Comparison of ENCODE assay signal across 11 cellular contexts in genomic region chr2:169822785-169823392, GRCh38. TPM values are rescaled to one million over a fixed set of nuclear protein-coding genes. Genes with fewer than 3 reads are reported as not detected.
DNase-seq lines count a peak whose midpoint lies in the region; ATAC-seq and TF ChIP-seq lines count a peak whose summit lies in the region.
"Had no signal": no experiment of that assay in that cellular context is flagged by ENCODE, and none has a peak within 500 bp of the region (broad histone marks: within the 10 kb centered on the region; RNA-seq: fewer than 3 reads in every experiment).

No MANE protein-coding gene starts in this region.

- peaks cover 28% of the 10 kb centered on the region for H3K36me3 Mint-ChIP-seq in activated T-helper 1 cell treated with anti-CD3 and anti-CD28 coated beads, Interleukin-12 subunit alpha, Interleukin-12 subunit beta, Interleukin-2, Interleukin-4 antibody, amounts not matched to agents 30 ng/mL and 10 ng/mL and 1 ng/mL, durations not matched to agents 14 hours and 24 hours and 36 hours (ENCODE audit: low read depth)

- H3K4me1 ChIP-seq in BLaER1 (peaks cover 27% of the 10 kb centered on the region), HCT116 (ENCODE audit: control insufficient read depth in 1 of 2, insufficient read depth in 2 of 2, low read length in 2 of 2) (peaks cover 19 to 35% of the 10 kb centered on the region in 2 experiments), mesenchymal stem cell (ENCODE audit: control insufficient read depth, insufficient read depth, low read depth, low read length) (peaks cover 8% of the 10 kb centered on the region)

- no peaks in the 10 kb centered on the region for H3K27me3 Mint-ChIP-seq in activated T-helper 1 cell treated with anti-CD3 and anti-CD28 coated beads, Interleukin-12 subunit alpha, Interleukin-12 subunit beta, Interleukin-2, Interleukin-4 antibody, amounts not matched to agents 30 ng/mL and 10 ng/mL and 1 ng/mL, durations not matched to agents 14 hours and 24 hours and 36 hours (ENCODE audit: insufficient read depth)

- H2BK120ac ChIP-seq in mesenchymal stem cell (ENCODE audit: low read depth, low read length), result peak overlapping the region; percentile 61

- no peak overlapping the region for H2BK15ac ChIP-seq in mesenchymal stem cell (ENCODE audit: low read depth, poor library complexity, severe bottlenecking)

- H3K4me2 ChIP-seq in BLaER1 (peak overlapping the region; percentile 91), HCT116 (ENCODE audit: low read length) (peak overlapping the region; percentile 87; the same call in 1 of the 2 replicates), mesenchymal stem cell (ENCODE audit: low read length, poor library complexity, severe bottlenecking) (no peak overlapping the region)

- no peak overlapping the region for H4K91ac ChIP-seq in mesenchymal stem cell (ENCODE audit: low read length)

- H3K36me3 ChIP-seq in BLaER1, result peaks cover 27% of the 10 kb centered on the region
- peaks cover 5 to 16% of the 10 kb centered on the region in 2 experiments; a peak in 3 of 4 replicates for H3K36me3 ChIP-seq in HCT116 (ENCODE audit: control insufficient read depth in 1 of 2, insufficient read depth in 2 of 2, low read length in 2 of 2)
- H3K36me3 ChIP-seq in mesenchymal stem cell (ENCODE audit: control insufficient read depth in 1 of 2, insufficient read depth in 2 of 2, low read depth in 1 of 2, low read length in 2 of 2), result peaks cover 4 to 45% of the 10 kb centered on the region in 2 experiments

- H3K79me1 ChIP-seq in mesenchymal stem cell (replicated peaks; ENCODE audit: low read length, poor library complexity, severe bottlenecking), result peaks cover 12% of the 10 kb centered on the region

- H3K4me3 ChIP-seq in BLaER1 (no peak overlapping the region), HCT116 (replicated peaks in 1 of 2; ENCODE audit: low read depth in 1 of 2, low read length in 2 of 2) (no peak overlapping the region), mesenchymal stem cell (ENCODE audit: insufficient read depth in 1 of 2, low read depth in 1 of 2, low read length in 2 of 2) (peak overlapping the region in 1 of 2 experiments; percentile 84)

- no peak overlapping the region for H3K18ac ChIP-seq in mesenchymal stem cell (ENCODE audit: low read depth in 1 of 2, low read length in 2 of 2)

- intact Hi-C loops in HCT116 (cut with micrococcal nuclease), result no loop called here
- intact Hi-C loops in activated T-helper 1 cell treated with anti-CD3 and anti-CD28 coated beads, Interleukin-12 subunit alpha, Interleukin-12 subunit beta, Interleukin-2, Interleukin-4 antibody, amounts not matched to agents 30 ng/mL and 10 ng/mL and 1 ng/mL, durations not matched to agents 14 hours and 24 hours and 36 hours (cut with micrococcal nuclease), result loop anchor here (5.0 to 10.0 kb wide), 2 partner anchors 716 to 928 kb away; partner anchors contain the start of gene SPC25
- intact Hi-C loops in posterior vena cava (cut with DNase I), result loop anchor here in 1 of 2 donors (10.0 kb wide), 1 partner anchor 92 kb away; no protein-coding TSS in a partner anchor

- peaks cover 17% of the 10 kb centered on the region for H4K20me1 ChIP-seq in BLaER1
- H4K20me1 ChIP-seq in HCT116 (ENCODE audit: insufficient read depth), result peaks cover 4% of the 10 kb centered on the region; the same call in 1 of the 2 replicates

- no peak overlapping the region for H4K8ac ChIP-seq in mesenchymal stem cell (ENCODE audit: low read length)

- no peak overlapping the region for H3K4ac ChIP-seq in mesenchymal stem cell (ENCODE audit: low read depth in 1 of 2, low read length in 2 of 2)

- H3K9me3 ChIP-seq in BLaER1 (no peaks in the 10 kb centered on the region), HCT116 (ENCODE audit: control insufficient read depth in 1 of 2, insufficient read depth in 1 of 2, low read depth in 1 of 2, low read length in 2 of 2) (no peaks in the 10 kb centered on the region), mesenchymal stem cell (ENCODE audit: control insufficient read depth, low read length) (no peaks in the 10 kb centered on the region)
- H3K9me3 ChIP-seq: sigmoid colon had no signal

- 94% methylated on average over 3 of the region's 4 CpGs for WGBS in mesenchymal stem cell

- POLR2A ChIA-PET in HCT116 (lab: Charles Lee), result no interaction called here

- H3K27ac ChIP-seq in BLaER1 (no peak overlapping the region), HCT116 (ENCODE audit: low read depth, low read length) (no peak overlapping the region), mesenchymal stem cell (ENCODE audit: low read length, poor library complexity, severe bottlenecking) (no peak overlapping the region)

- no peak overlapping the region for H3K23ac ChIP-seq in mesenchymal stem cell (ENCODE audit: low read length in 2 of 2)

- ATAC-seq in HCT116 (no peak), GM18520 (IDR thresholded peaks at IDR 0.05; ENCODE audit: unreplicated experiment) (no peak)

- peaks cover 55% of the 10 kb centered on the region for H3K79me2 ChIP-seq in HCT116 (ENCODE audit: insufficient read depth, low read length)

- no peak for TF ChIP-seq CTCF in HCT116 (IDR thresholded peaks at IDR 0.05 in 2 of 3, conservative IDR thresholded peaks at IDR 0.05 in 1 of 3; ENCODE audit: borderline replicate concordance in 1 of 3, insufficient read depth in 1 of 3, low read depth in 2 of 3, low read length in 2 of 3)

- H2AK5ac ChIP-seq in mesenchymal stem cell (ENCODE audit: low read length, severe bottlenecking), result no peak overlapping the region

- no peak for DNase-seq in HCT116 (ENCODE audit: low read depth, low spot score)
- DNase-seq in activated T-helper 1 cell treated with anti-CD3 and anti-CD28 coated beads, Interleukin-12 subunit alpha, Interleukin-12 subunit beta, Interleukin-2, Interleukin-4 antibody, amounts not matched to agents 30 ng/mL and 10 ng/mL and 1 ng/mL, durations not matched to agents 14 hours and 24 hours and 36 hours (ENCODE audit: low spot score), result no peak
- no peak for DNase-seq in mesenchymal stem cell
- no peak for DNase-seq in AG20443 (ENCODE audit: low spot score)
- no peak for DNase-seq in COLO829 (ENCODE audit: low spot score)
- no peak for DNase-seq in posterior vena cava (ENCODE audit: low spot score)
- DNase-seq: aorta, NCI-H1105, sigmoid colon had no signal

- no peak overlapping the region for H3K14ac ChIP-seq in mesenchymal stem cell (ENCODE audit: low read length in 2 of 2)

- CTCF ChIA-PET in HCT116 (lab: Charles Lee), result no interaction called here

- no peak for TF ChIP-seq POLR2A in HCT116 (IDR thresholded peaks at IDR 0.05; ENCODE audit: borderline replicate concordance, extremely low read depth, insufficient read depth, insufficient read length)

- peaks cover 49% of the 10 kb centered on the region for H3K4me1 Mint-ChIP-seq in activated T-helper 1 cell treated with anti-CD3 and anti-CD28 coated beads, Interleukin-12 subunit alpha, Interleukin-12 subunit beta, Interleukin-2, Interleukin-4 antibody, amounts not matched to agents 30 ng/mL and 10 ng/mL and 1 ng/mL, durations not matched to agents 14 hours and 24 hours and 36 hours (ENCODE audit: low read depth)

- no peak overlapping the region for H3K27ac Mint-ChIP-seq in activated T-helper 1 cell treated with anti-CD3 and anti-CD28 coated beads, Interleukin-12 subunit alpha, Interleukin-12 subunit beta, Interleukin-2, Interleukin-4 antibody, amounts not matched to agents 30 ng/mL and 10 ng/mL and 1 ng/mL, durations not matched to agents 14 hours and 24 hours and 36 hours

- H2BK5ac ChIP-seq in mesenchymal stem cell (ENCODE audit: low read depth, low read length, poor library complexity, severe bottlenecking), result no peak overlapping the region

- no peaks in the 10 kb centered on the region for H3K9me3 Mint-ChIP-seq in activated T-helper 1 cell treated with anti-CD3 and anti-CD28 coated beads, Interleukin-12 subunit alpha, Interleukin-12 subunit beta, Interleukin-2, Interleukin-4 antibody, amounts not matched to agents 30 ng/mL and 10 ng/mL and 1 ng/mL, durations not matched to agents 14 hours and 24 hours and 36 hours

- no peak overlapping the region for H2BK12ac ChIP-seq in mesenchymal stem cell (ENCODE audit: low read length in 2 of 2)

- 0 out of 2 replicates have a peak overlapping the region, but pooled peaks have one; percentile 88 for H3K9ac ChIP-seq in BLaER1
- no peak overlapping the region for H3K9ac ChIP-seq in HCT116 (ENCODE audit: low read length)
- H3K9ac ChIP-seq in mesenchymal stem cell (ENCODE audit: low read length), result peak overlapping the region; percentile 87

- TF ChIP-seq RAD21 in HCT116 (IDR thresholded peaks at IDR 0.05; ENCODE audit: low read depth), result no peak

- H3K9me2 ChIP-seq in HCT116 (ENCODE audit: insufficient read depth), result no peaks in the 10 kb centered on the region

- RAD21 ChIA-PET in HCT116 (lab: Charles Lee; ENCODE audit: low non-redundant PET in 1 of 2, low total read pairs in 2 of 2, uncharacterized antibody in 2 of 2, unreplicated experiment in 2 of 2), result no interaction called here

- H2AFZ ChIP-seq in HCT116 (ENCODE audit: low read depth, low read length, poor library complexity, severe bottlenecking) (no peak overlapping the region), mesenchymal stem cell (ENCODE audit: low read depth, low read length) (no peak overlapping the region)

- peak overlapping the region; percentile 71 for H3K4me3 Mint-ChIP-seq in activated T-helper 1 cell treated with anti-CD3 and anti-CD28 coated beads, Interleukin-12 subunit alpha, Interleukin-12 subunit beta, Interleukin-2, Interleukin-4 antibody, amounts not matched to agents 30 ng/mL and 10 ng/mL and 1 ng/mL, durations not matched to agents 14 hours and 24 hours and 36 hours

- no TSS peak for BruUV-seq in HCT116 (replicated peaks; lab: Mats Ljungman, UMichigan)

- no peaks in the 10 kb centered on the region for H3K27me3 ChIP-seq in BLaER1
- no peaks in the 10 kb centered on the region for H3K27me3 ChIP-seq in HCT116 (ENCODE audit: insufficient read depth, low read length)
- H3K27me3 ChIP-seq in mesenchymal stem cell (ENCODE audit: control insufficient read depth in 1 of 2, insufficient read depth in 1 of 2, low read length in 2 of 2), result no peaks in the 10 kb centered on the region
- H3K27me3 ChIP-seq: sigmoid colon had no signal

RNA-seq across cellular contexts. Expression of gene METTL5, which starts 1.8 kb away (rescaled TPM):
- total RNA-seq in HCT116 (2021; ENCODE audit: unreplicated experiment), result 103 TPM
- polyA plus RNA-seq in HCT116 (2012), result 65.9 and 76.9 TPM in 2 replicates
- total RNA-seq in activated T-helper 1 cell treated with anti-CD3 and anti-CD28 coated beads, Interleukin-12 subunit alpha, Interleukin-12 subunit beta, Interleukin-2, Interleukin-4 antibody, amounts not matched to agents 30 ng/mL and 10 ng/mL and 1 ng/mL, durations not matched to agents 14 hours and 24 hours and 36 hours, result 92.0 and 92.1 TPM in 2 replicates
- 65.9 TPM for polyA plus RNA-seq in mesenchymal stem cell (2013, experiment 1 of 2)
- 66.4 TPM for polyA plus RNA-seq in mesenchymal stem cell (2013, experiment 2 of 2)
- 10 to 100 TPM; 57.3 to 76.8 TPM for total RNA-seq in posterior vena cava

RNA-seq across cellular contexts. Expression of gene UBR3, which starts 4.4 kb away (rescaled TPM):
- total RNA-seq in HCT116 (2021; ENCODE audit: unreplicated experiment), result 29.5 TPM
- 6.5 and 8.2 TPM in 2 replicates for polyA plus RNA-seq in HCT116 (2012)
- 29.6 and 31.4 TPM in 2 replicates for total RNA-seq in activated T-helper 1 cell treated with anti-CD3 and anti-CD28 coated beads, Interleukin-12 subunit alpha, Interleukin-12 subunit beta, Interleukin-2, Interleukin-4 antibody, amounts not matched to agents 30 ng/mL and 10 ng/mL and 1 ng/mL, durations not matched to agents 14 hours and 24 hours and 36 hours
- 14.0 TPM for polyA plus RNA-seq in mesenchymal stem cell (2013, experiment 1 of 2)
- 14.7 TPM for polyA plus RNA-seq in mesenchymal stem cell (2013, experiment 2 of 2)
- total RNA-seq in posterior vena cava, result 10 to 100 TPM; 49.2 to 54.2 TPM

RNA-seq across cellular contexts. Expression of gene SSB, which starts 24.2 kb away (rescaled TPM):
- 117 TPM for total RNA-seq in HCT116 (2021; ENCODE audit: unreplicated experiment)
- polyA plus RNA-seq in HCT116 (2012), result 22.1 and 32.3 TPM in 2 replicates
- total RNA-seq in activated T-helper 1 cell treated with anti-CD3 and anti-CD28 coated beads, Interleukin-12 subunit alpha, Interleukin-12 subunit beta, Interleukin-2, Interleukin-4 antibody, amounts not matched to agents 30 ng/mL and 10 ng/mL and 1 ng/mL, durations not matched to agents 14 hours and 24 hours and 36 hours, result 101 and 107 TPM in 2 replicates
- 174 TPM for polyA plus RNA-seq in mesenchymal stem cell (2013, experiment 1 of 2)
- polyA plus RNA-seq in mesenchymal stem cell (2013, experiment 2 of 2), result 181 TPM
- total RNA-seq in posterior vena cava, result 10 to 100 TPM; 70.6 to 75.7 TPM
